19 cellular contexts compared by ENCODE assay signal in the genomic region with DNA sequence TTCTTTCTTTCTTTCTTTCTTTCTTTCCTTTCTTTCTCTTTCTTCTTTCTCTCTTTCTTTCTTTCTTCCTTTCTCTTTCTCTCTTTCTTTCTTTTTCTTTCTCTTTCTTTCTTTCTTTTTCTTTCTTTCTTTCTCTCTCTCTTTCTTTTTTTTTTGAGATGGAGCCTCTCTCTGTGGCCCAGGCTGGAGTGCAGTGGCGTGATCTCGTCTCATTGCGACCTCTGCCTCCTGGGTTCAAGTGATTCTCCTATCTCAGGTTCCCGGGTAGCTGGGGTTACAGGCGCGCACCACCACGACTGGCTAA. TPM values are rescaled to one million over a fixed set of nuclear protein-coding genes. Genes with fewer than 3 reads are reported as not detected.
"Had no signal": no experiment of that assay in that cellular context is flagged by ENCODE, and none has a peak within 500 bp of the region (broad histone marks: within the 10 kb centered on the region; RNA-seq: fewer than 3 reads in every experiment).

No MANE protein-coding gene starts in this region.

RNA-seq across cellular contexts. Expression of a gene that starts 2.7 kb away (rescaled TPM):
- total RNA-seq: smooth muscle cell had no signal

RNA-seq across cellular contexts. Expression of a gene that starts 55.9 kb away (rescaled TPM):
- total RNA-seq: activated naive CD4-positive, alpha-beta T cell treated with anti-CD3 and anti-CD28 coated beads, Interleukin-2, amount 50 U/mL, for 72 hours; adrenal gland; aorta; body of pancreas; colonic mucosa; dorsolateral prefrontal cortex; gastrocnemius medialis; left ventricle myocardium inferior; lung; mesenteric fat pad; mucosa of gallbladder; omental fat pad; pulmonary artery endothelial cell; right atrium auricular region; smooth muscle cell; T-helper 1 cell treated with Interleukin-12 subunit alpha and Interleukin-12 subunit beta and Interleukin-4 antibody, amounts not matched to agents 30 ng/mL and 1 ng/mL, for 36 hours; temporal lobe; tibial nerve; ureter had no signal
- polyA plus RNA-seq: adrenal gland, aorta, lung, smooth muscle cell had no signal
